In genomic region chr1:84379781-84380180, GRCh38 we compare ENCODE assay signal across 14 cellular contexts. TPM values are rescaled to one million over a fixed set of nuclear protein-coding genes. Genes with fewer than 3 reads are reported as not detected.
A peak's percentile ranks its signal among the peaks of the same experiment; 100 is the strongest.
DNase-seq lines count a peak whose midpoint lies in the region; ATAC-seq, FAIRE-seq and TF ChIP-seq lines count a peak whose summit lies in the region.
"Had no signal": no experiment of that assay in that cellular context is flagged by ENCODE, and none has a peak within 500 bp of the region (broad histone marks: within the 10 kb centered on the region; RNA-seq: fewer than 3 reads in every experiment).

No MANE protein-coding gene starts in this region.

- no peaks in the 10 kb centered on the region for H3K9me2 ChIP-seq in HCT116 (ENCODE audit: insufficient read depth)

- H3K9me3 ChIP-seq in HCT116 (ENCODE audit: control insufficient read depth in 1 of 2, insufficient read depth in 1 of 2, low read depth in 1 of 2, low read length in 2 of 2) (no peaks in the 10 kb centered on the region), astrocyte (ENCODE audit: insufficient read depth, low read depth, low read length) (no peaks in the 10 kb centered on the region), osteoblast (ENCODE audit: low read depth, low read length) (no peaks in the 10 kb centered on the region), left lung (no peaks in the 10 kb centered on the region)
- H3K9me3 ChIP-seq: A549, BLaER1, Caco-2 had no signal

- H2AFZ ChIP-seq in HCT116 (ENCODE audit: low read depth, low read length, poor library complexity, severe bottlenecking) (peak overlapping the region; percentile 42), astrocyte (ENCODE audit: low read depth, low read length) (no peak overlapping the region), osteoblast (ENCODE audit: low read length) (no peak overlapping the region)

- CTCF ChIA-PET in HCT116 (lab: Charles Lee): no interaction called here

- H3K4me3 ChIP-seq in HCT116 (replicated peaks in 1 of 2; ENCODE audit: low read depth in 1 of 2, low read length in 2 of 2): no peak overlapping the region
- H3K4me3 ChIP-seq in astrocyte (ENCODE audit: insufficient read depth, low read depth, low read length): no peak overlapping the region
- no peak overlapping the region for H3K4me3 ChIP-seq in osteoblast (ENCODE audit: insufficient read depth, low read length)
- H3K4me3 ChIP-seq in left lung: no peak overlapping the region
- H3K4me3 ChIP-seq: A549, BLaER1 had no signal

- H3K4me2 ChIP-seq in HCT116 (ENCODE audit: low read length) (peak overlapping the region; percentile 26; the same call in 1 of the 2 replicates), astrocyte (ENCODE audit: low read length) (peak overlapping the region; percentile 64), osteoblast (ENCODE audit: insufficient read depth, low read length) (no peak overlapping the region)
- H3K4me2 ChIP-seq: A549, BLaER1 had no signal

- TF ChIP-seq CTCF in HCT116 (IDR thresholded peaks at IDR 0.05 in 2 of 3, conservative IDR thresholded peaks at IDR 0.05 in 1 of 3; ENCODE audit: borderline replicate concordance in 1 of 3, insufficient read depth in 1 of 3, low read depth in 2 of 3, low read length in 2 of 3) (no peak), astrocyte (IDR thresholded peaks at IDR 0.05; ENCODE audit: insufficient read depth, low read depth, low read length) (no peak), osteoblast (IDR thresholded peaks at IDR 0.05; ENCODE audit: extremely low read depth, low read depth, low read length) (no peak), left lung (IDR thresholded peaks at IDR 0.05) (no peak)

- no peak overlapping the region for H3K27ac Mint-ChIP-seq in astrocyte (ENCODE audit: unreplicated experiment)
- H3K27ac Mint-ChIP-seq: CD8-positive, alpha-beta memory T cell; IgD-negative memory B cell had no signal

- no peak for DNase-seq in HCT116 (ENCODE audit: low read depth, low spot score)
- DNase-seq in astrocyte (ENCODE audit: low read depth): no peak
- no peak for DNase-seq in osteoblast (ENCODE audit: insufficient read length, low spot score, missing footprints)
- DNase-seq in left lung: no peak
- no peak for DNase-seq in AML-193 (lab: John Stamatoyannopoulos, UW)
- no peak for DNase-seq in NCI-H1694 treated with DMSO at 0.1 percent for 48 hours (lab: John Stamatoyannopoulos, UW)
- DNase-seq: Caco-2; CD8-positive, alpha-beta memory T cell; DND-41; GDM1 had no signal

- H4K20me1 ChIP-seq in HCT116 (ENCODE audit: insufficient read depth): no peaks in the 10 kb centered on the region
- H4K20me1 ChIP-seq in astrocyte (ENCODE audit: insufficient read depth, low read length): no peaks in the 10 kb centered on the region
- no peaks in the 10 kb centered on the region for H4K20me1 ChIP-seq in osteoblast (ENCODE audit: insufficient read depth, low read length)
- H4K20me1 ChIP-seq: BLaER1 had no signal

- ATAC-seq in HCT116 (peak; percentile 20; the same call in 1 of the 2 replicates), left lung (no peak)
- ATAC-seq: A549 had no signal

- H3K4me3 Mint-ChIP-seq in astrocyte (ENCODE audit: unreplicated experiment): no peak overlapping the region
- H3K4me3 Mint-ChIP-seq: CD8-positive, alpha-beta memory T cell; IgD-negative memory B cell had no signal

- no peak overlapping the region for H3K9ac ChIP-seq in HCT116 (ENCODE audit: low read length)
- peak overlapping the region; percentile 3 for H3K9ac ChIP-seq in astrocyte (ENCODE audit: low read length)
- H3K9ac ChIP-seq: BLaER1 had no signal

- no peak for FAIRE-seq in astrocyte (lab: Jason Lieb, UNC)
- FAIRE-seq: A549, GM19239 had no signal

- peaks cover 27 to 40% of the 10 kb centered on the region in 2 experiments for H3K4me1 ChIP-seq in HCT116 (ENCODE audit: control insufficient read depth in 1 of 2, insufficient read depth in 2 of 2, low read length in 2 of 2)
- H3K4me1 ChIP-seq in astrocyte (ENCODE audit: insufficient read depth, low read length): peaks cover 40% of the 10 kb centered on the region
- H3K4me1 ChIP-seq in osteoblast (ENCODE audit: insufficient read depth, low read length): peaks cover 52% of the 10 kb centered on the region
- H3K4me1 ChIP-seq in left lung: peaks cover 0 to 4% of the 10 kb centered on the region in 2 donors
- H3K4me1 ChIP-seq: A549, BLaER1, Caco-2 had no signal

- H3K27me3 ChIP-seq in HCT116 (ENCODE audit: insufficient read depth, low read length) (no peaks in the 10 kb centered on the region), astrocyte (ENCODE audit: insufficient read depth, low read length) (no peaks in the 10 kb centered on the region), osteoblast (ENCODE audit: insufficient read depth, low read length) (no peaks in the 10 kb centered on the region), left lung (no peaks in the 10 kb centered on the region)
- H3K27me3 ChIP-seq: BLaER1 had no signal

- RAD21 ChIA-PET in HCT116 (lab: Charles Lee; ENCODE audit: low non-redundant PET in 1 of 2, low total read pairs in 2 of 2, uncharacterized antibody in 2 of 2, unreplicated experiment in 2 of 2): no interaction called here

- H3K36me3 ChIP-seq in HCT116 (ENCODE audit: control insufficient read depth in 1 of 2, insufficient read depth in 2 of 2, low read length in 2 of 2) (no peaks in the 10 kb centered on the region), astrocyte (ENCODE audit: insufficient read depth, low read length) (no peaks in the 10 kb centered on the region), osteoblast (ENCODE audit: insufficient read depth, low read length) (no peaks in the 10 kb centered on the region), left lung (no peaks in the 10 kb centered on the region)
- H3K36me3 ChIP-seq: BLaER1 had no signal

- POLR2A ChIA-PET in HCT116 (lab: Charles Lee): no interaction called here

- H3K36me3 Mint-ChIP-seq in astrocyte (ENCODE audit: low read depth, unreplicated experiment): no peaks in the 10 kb centered on the region
- H3K36me3 Mint-ChIP-seq: CD8-positive, alpha-beta memory T cell; IgD-negative memory B cell had no signal

- TF ChIP-seq RAD21 in HCT116 (IDR thresholded peaks at IDR 0.05; ENCODE audit: low read depth): no peak

- H3K9me3 Mint-ChIP-seq in astrocyte (ENCODE audit: unreplicated experiment): no peaks in the 10 kb centered on the region
- H3K9me3 Mint-ChIP-seq: CD8-positive, alpha-beta memory T cell; IgD-negative memory B cell had no signal

- H3K27ac ChIP-seq in HCT116 (ENCODE audit: low read depth, low read length) (no peak overlapping the region), astrocyte (ENCODE audit: low read depth, low read length) (peak overlapping the region; percentile 2), osteoblast (ENCODE audit: low read depth, low read length) (peak overlapping the region; percentile 46), left lung (no peak overlapping the region)
- H3K27ac ChIP-seq: A549, BLaER1 had no signal

- no peaks in the 10 kb centered on the region for H3K27me3 Mint-ChIP-seq in astrocyte (ENCODE audit: low read depth, unreplicated experiment)
- H3K27me3 Mint-ChIP-seq: IgD-negative memory B cell had no signal

- no TSS peak for BruUV-seq in HCT116 (replicated peaks; lab: Mats Ljungman, UMichigan)

- TF ChIP-seq POLR2A in HCT116 (IDR thresholded peaks at IDR 0.05; ENCODE audit: borderline replicate concordance, extremely low read depth, insufficient read depth, insufficient read length): no peak

- H3K79me2 ChIP-seq in HCT116 (ENCODE audit: insufficient read depth, low read length): no peaks in the 10 kb centered on the region
- H3K79me2 ChIP-seq in astrocyte (ENCODE audit: insufficient read depth, low read length): no peaks in the 10 kb centered on the region
- H3K79me2 ChIP-seq in osteoblast (ENCODE audit: insufficient read depth, low read length): no peaks in the 10 kb centered on the region

- intact Hi-C loops in HCT116 (cut with micrococcal nuclease): no loop called here
- intact Hi-C loops in left lung (cut with DNase I): no loop called here

- H3K4me1 Mint-ChIP-seq in astrocyte (ENCODE audit: low read depth, unreplicated experiment): peaks cover 12% of the 10 kb centered on the region
- H3K4me1 Mint-ChIP-seq: CD8-positive, alpha-beta memory T cell; IgD-negative memory B cell had no signal

TF ChIP-seq in HCT116, 20 proteins besides CTCF, POLR2A, EP300 and RAD21:
- no peak for TF ChIP-seq EZH2 (IDR thresholded peaks at IDR 0.05)

RNA-seq across cellular contexts. Expression of gene DNASE2B, which starts 18.5 kb away (rescaled TPM):
- total RNA-seq in HCT116 (2021; ENCODE audit: unreplicated experiment) (0.42 TPM), astrocyte (not detected in 2 replicates), osteoblast (not detected in 2 replicates), left lung (1 to 10 TPM; 1.8 to 2.7 TPM)
- polyA plus RNA-seq in HCT116 (2012): 0.22 and 0.48 TPM in 2 replicates
- total RNA-seq: Caco-2; CD8-positive, alpha-beta memory T cell had no signal
- polyA plus RNA-seq: A549; CD8-positive, alpha-beta memory T cell; IgD-negative memory B cell had no signal

Comparison
In these comparisons a context has a peak if more than half of its experiments do, and no peak if none do; other contexts are left out.
1. H3K27ac ChIP-seq: peak in astrocyte (single experiment) and osteoblast (single experiment); none in HCT116 (single experiment) and left lung (0 of 2).